5 cellular contexts compared by ENCODE assay signal in genomic region chr7:33632322-33632721, GRCh38.
"Had no signal": no experiment of that assay in that cellular context is flagged by ENCODE, and none has a peak within 500 bp of the region (broad histone marks: within the 10 kb centered on the region; RNA-seq: fewer than 3 reads in every experiment).

No MANE protein-coding gene starts in this region.

- DNase-seq: H9, HCEC 1CT, IMR-90, KG1 had no signal

- H3K4me3 Mint-ChIP-seq: H9 had no signal

- ATAC-seq: K562 had no signal

- H3K4me3 ChIP-seq: K562 had no signal

- H3K9me3 Mint-ChIP-seq: H9 had no signal
